In genomic region chr3:51966486-51966885, GRCh38 we compare ENCODE assay signal across 8 cellular contexts. TPM values are rescaled to one million over a fixed set of nuclear protein-coding genes. Genes with fewer than 3 reads are reported as not detected.
DNase-seq lines count a peak whose midpoint lies in the region; ATAC-seq, FAIRE-seq and TF ChIP-seq lines count a peak whose summit lies in the region.

No MANE protein-coding gene starts in this region.

- 0 out of 2 replicates have a peak overlapping the region, but pooled peaks have one; percentile 61 for H2BK20ac ChIP-seq in H1 (ENCODE audit: low read length)

- H3K36me3 Mint-ChIP-seq in neural crest cell (ENCODE audit: low read depth): no peaks in the 10 kb centered on the region

- H3K27me3 ChIP-seq in BJ (ENCODE audit: control insufficient read depth, insufficient read depth, low read length) (no peaks in the 10 kb centered on the region), MG63 (no peaks in the 10 kb centered on the region), H1 (replicated peaks in 1 of 4; ENCODE audit: control insufficient read depth in 3 of 4, extremely low read depth in 1 of 4, insufficient read depth in 3 of 4, low read length in 3 of 4) (peaks cover 0 to 13% (median 2%) of the 10 kb centered on the region in 4 experiments; a peak in 5 of 7 replicates)

- DNase-seq in BJ (ENCODE audit: low read depth) (no peak), MG63 (no peak), H1 (ENCODE audit: low read depth in 1 of 2, low spot score in 2 of 2) (no peak), neural crest cell (ENCODE audit: low read depth, low spot score) (no peak), glomerular visceral epithelial cell (ENCODE audit: extremely low spot score) (no peak), epidermal melanocyte (ENCODE audit: insufficient read length, low spot score) (no peak), frontal cortex (ENCODE audit: low spot score in 2 of 2) (no peak)

- H3K9me3 ChIP-seq in MG63 (no peaks in the 10 kb centered on the region), H1 (ENCODE audit: insufficient read depth in 2 of 2, low read depth in 1 of 2, low read length in 1 of 2) (no peaks in the 10 kb centered on the region)

- no peak overlapping the region for H3K23ac ChIP-seq in H1 (ENCODE audit: insufficient read length)

- CTCF ChIA-PET in BJ (lab: Yijun Ruan, JAX): interaction anchor here (3.4 to 6.1 kb wide), 2 partner anchors 8 to 24 kb away, joined by 16 to 37 read pairs; partner anchors contain the start of genes ABHD14A, ABHD14B, PARP3 and RRP9
- CTCF ChIA-PET in H1 (lab: Charles Lee; ENCODE audit: partially characterized antibody): interaction anchor here (1.7 to 10.5 kb wide), 3 partner anchors 9 to 86 kb away, joined by 4 to 66 read pairs (median 12); partner anchors contain the start of gene ACY1

- no peak for TF ChIP-seq CTCF in BJ (IDR thresholded peaks at IDR 0.05; ENCODE audit: insufficient read depth, low read depth, low read length)
- TF ChIP-seq CTCF in H1 (IDR thresholded peaks at IDR 0.05; ENCODE audit: control extremely low read depth in 1 of 3, insufficient read depth in 1 of 3, low read depth in 1 of 3, low read length in 3 of 3): no peak
- no peak for TF ChIP-seq CTCF in neural crest cell (conservative IDR thresholded peaks at IDR 0.05)

- peak overlapping the region; percentile 46; the same call in 1 of the 2 replicates for H2BK15ac ChIP-seq in H1 (ENCODE audit: low read length)

- peak overlapping the region; percentile 82; the same call in 1 of the 2 replicates for H2AK5ac ChIP-seq in H1 (ENCODE audit: low read depth, low read length)

- peak overlapping the region; percentile 17 for H4K91ac ChIP-seq in H1 (replicated peaks; ENCODE audit: insufficient read length, low read length)

- no peak overlapping the region for H3K14ac ChIP-seq in H1 (ENCODE audit: insufficient read length)

- H2BK5ac ChIP-seq in H1 (ENCODE audit: low read depth, low read length): peak overlapping the region; percentile 44; the same call in 1 of the 2 replicates

- peaks cover 12 to 42% (median 33%) of the 10 kb centered on the region in 4 experiments for H3K4me1 ChIP-seq in H1 (replicated peaks in 1 of 4; ENCODE audit: control insufficient read depth in 3 of 4, insufficient read depth in 4 of 4, low read length in 3 of 4)

- ATAC-seq in HG03039 (IDR thresholded peaks at IDR 0.05; ENCODE audit: unreplicated experiment): no peak

- H3K27ac ChIP-seq in H1 (ENCODE audit: low read depth, low read length): no peak overlapping the region

- H3K27me3 Mint-ChIP-seq in neural crest cell (ENCODE audit: low read depth): no peaks in the 10 kb centered on the region

- H3K79me1 ChIP-seq in H1 (ENCODE audit: low read depth, low read length): no peaks in the 10 kb centered on the region

- no peak overlapping the region for H2AFZ ChIP-seq in H1 (ENCODE audit: low read length)

- H3K56ac ChIP-seq in H1 (replicated peaks; ENCODE audit: insufficient read length, low read depth, low read length): no peak overlapping the region

- TF ChIP-seq RAD21 in H1 (IDR thresholded peaks at IDR 0.05 in 1 of 2, conservative IDR thresholded peaks at IDR 0.05 in 1 of 2; ENCODE audit: low read depth in 2 of 2, low read length in 2 of 2): no peak

- H3K23me2 ChIP-seq in H1 (ENCODE audit: low read depth, low read length): peaks cover 9% of the 10 kb centered on the region; the same call in 1 of the 2 replicates

- H3K27ac Mint-ChIP-seq in neural crest cell (ENCODE audit: unreplicated experiment): peak overlapping the region; percentile 98

- no peaks in the 10 kb centered on the region for H3K79me2 ChIP-seq in H1 (ENCODE audit: control insufficient read depth in 1 of 2, insufficient read depth in 2 of 2, low read length in 2 of 2)

- H3K36me3 ChIP-seq in BJ (ENCODE audit: control insufficient read depth, insufficient read depth, low read length) (peaks cover 3% of the 10 kb centered on the region), MG63 (peaks cover under 1% of the 10 kb centered on the region; the same call in 1 of the 2 replicates), H1 (ENCODE audit: control insufficient read depth in 2 of 4, insufficient read depth in 4 of 4, low read length in 3 of 4) (no peaks in the 10 kb centered on the region)

- H3K4me1 Mint-ChIP-seq in neural crest cell: peaks cover 58% of the 10 kb centered on the region

- H3K18ac ChIP-seq in H1 (ENCODE audit: extremely low read depth, low read length): peak overlapping the region; percentile 90

- peak overlapping the region; percentile 45 for H3K4me3 ChIP-seq in BJ (ENCODE audit: low read depth, low read length)
- peak overlapping the region; percentile 59 for H3K4me3 ChIP-seq in MG63
- peak overlapping the region in 2 of 4 experiments; percentile 37 to 64; a peak in 4 of 8 replicates for H3K4me3 ChIP-seq in H1 (ENCODE audit: extremely low read depth in 1 of 4, insufficient read depth in 2 of 4, low read depth in 3 of 4, low read length in 4 of 4)

- 86% methylated on average over 5 of the region's 5 CpGs; no CpG with 5 or more reads in 1 of the 2 experiments for WGBS in H1 (ENCODE audit: extremely low coverage in 1 of 2, insufficient coverage in 1 of 2, insufficient read length in 1 of 2, insufficient replicate concordance in 2 of 2, low coverage in 1 of 2, low lambda C conversion rate in 2 of 2, missing lambda C conversion rate in 1 of 2), 2 experiments

- H2BK120ac ChIP-seq in H1 (replicated peaks; ENCODE audit: low read depth, low read length): no peak overlapping the region

- H3K4me2 ChIP-seq in H1 (ENCODE audit: insufficient read depth in 1 of 2, low read depth in 2 of 2, low read length in 2 of 2): peak overlapping the region; percentile 77 to 85

- FAIRE-seq in H1 (lab: Jason Lieb, UNC) (no peak), frontal cortex (lab: Jason Lieb, UNC) (no peak)

- H3K9ac ChIP-seq in H1 (replicated peaks in 1 of 4; ENCODE audit: extremely low read depth in 1 of 4, low read depth in 3 of 4, low read length in 3 of 4): no peak overlapping the region

- H4K20me1 ChIP-seq in H1 (replicated peaks in 1 of 2; ENCODE audit: control insufficient read depth in 1 of 2, insufficient read depth in 2 of 2, low read length in 2 of 2): peaks cover 0 to 8% of the 10 kb centered on the region in 2 experiments

- H4K8ac ChIP-seq in H1 (ENCODE audit: extremely low read depth, insufficient read depth, low read length): no peak overlapping the region; the same call in 1 of the 2 replicates

- no peak overlapping the region for H3K4ac ChIP-seq in H1 (replicated peaks; ENCODE audit: insufficient read length, low read depth, low read length)

- H2BK12ac ChIP-seq in H1 (ENCODE audit: low read depth, low read length): peak overlapping the region; percentile 80; the same call in 1 of the 2 replicates

- no peaks in the 10 kb centered on the region for H3K9me3 Mint-ChIP-seq in neural crest cell

- POLR2A ChIA-PET in BJ (lab: Charles Lee): interaction anchor here (0.6 kb wide), 1 partner anchor 9 kb away, joined by 19 read pairs; no protein-coding TSS in a partner anchor
- POLR2A ChIA-PET in H1 (lab: Charles Lee; ENCODE audit: partially characterized antibody): interaction anchor here (0.7 to 29.3 kb wide), 9 partner anchors 8 to 565 kb away, joined by 3 to 923 read pairs (median 8); partner anchors contain the start of genes ABHD14A, ABHD14B, ACY1 and GPR62

- H3K4me3 Mint-ChIP-seq in neural crest cell: peak overlapping the region; percentile 95

- TF ChIP-seq POLR2A in H1 (IDR thresholded peaks at IDR 0.05; ENCODE audit: control extremely low read depth in 1 of 2, low read depth in 2 of 2, low read length in 2 of 2): no peak

- no peak overlapping the region for H4K5ac ChIP-seq in H1 (ENCODE audit: insufficient read length, low read depth, low read length)

- no peak for TF ChIP-seq EP300 in H1 (IDR thresholded peaks at IDR 0.05; ENCODE audit: borderline replicate concordance in 1 of 2, low read depth in 2 of 2, low read length in 2 of 2)

RNA-seq across cellular contexts. Expression of gene PCBP4, which starts 0.8 kb away (rescaled TPM):
- polyA plus RNA-seq in BJ (2011; rRNA removed) (55.9 and 88.7 TPM in 2 replicates), H1 (2011; rRNA removed) (34.1 and 51.2 TPM in 2 replicates)
- 44.2 and 76.7 TPM in 2 replicates for polyA minus RNA-seq in BJ (2011; rRNA and poly(A)+ RNA removed)
- 24.8 and 28.1 TPM in 2 replicates for total RNA-seq in MG63 (2014; rRNA removed; shearing (Covaris generic); ENCODE audit: low replicate concordance)
- total RNA-seq in H1 (2021; fragmentation: NEBNext Ultra II Directional; extraction: Animal tissue kit (Norgen Biotek cat#: 25700)): 16.4 and 19.6 TPM in 2 replicates
- polyA plus RNA-seq in H1 (2011; cell fraction: cytosol; rRNA removed): 41.2 TPM
- polyA plus RNA-seq in H1 (2011; cell fraction: nucleus; rRNA removed): 89.0 TPM
- 15.1 to 28.4 TPM (median 24.5 TPM) in 4 replicates for polyA plus RNA-seq in H1 (2012, experiment 1 of 2)
- polyA plus RNA-seq in H1 (2012, experiment 2 of 2): 20.6 TPM
- 12.3 TPM for polyA plus RNA-seq in H1 (2013, experiment 1 of 2)
- polyA plus RNA-seq in H1 (2013, experiment 2 of 2): 12.9 TPM
- polyA minus RNA-seq in H1 (2011; rRNA and poly(A)+ RNA removed): 12.4 and 14.2 TPM in 2 replicates
- polyA minus RNA-seq in H1 (2011; cell fraction: cytosol; rRNA and poly(A)+ RNA removed): 13.5 TPM
- 15.1 TPM for polyA minus RNA-seq in H1 (2011; cell fraction: nucleus; rRNA and poly(A)+ RNA removed)
- total RNA-seq in neural crest cell (228 and 235 TPM in 2 replicates), frontal cortex (45.7 TPM)

RNA-seq across cellular contexts. Expression of gene ABHD14B, which starts 7.4 kb away (rescaled TPM):
- 53.6 and 61.1 TPM in 2 replicates for polyA plus RNA-seq in BJ (2011; rRNA removed)
- 24.5 and 35.5 TPM in 2 replicates for polyA minus RNA-seq in BJ (2011; rRNA and poly(A)+ RNA removed)
- 10.0 and 15.6 TPM in 2 replicates for total RNA-seq in MG63 (2014; rRNA removed; shearing (Covaris generic); ENCODE audit: low replicate concordance)
- total RNA-seq in H1 (2021; fragmentation: NEBNext Ultra II Directional; extraction: Animal tissue kit (Norgen Biotek cat#: 25700)): 5.8 and 6.1 TPM in 2 replicates
- 18.0 and 20.0 TPM in 2 replicates for polyA plus RNA-seq in H1 (2011; rRNA removed)
- 19.8 TPM for polyA plus RNA-seq in H1 (2011; cell fraction: cytosol; rRNA removed)
- polyA plus RNA-seq in H1 (2011; cell fraction: nucleus; rRNA removed): 29.6 TPM
- 6.0 to 11.2 TPM (median 9.3 TPM) in 4 replicates for polyA plus RNA-seq in H1 (2012, experiment 1 of 2)
- polyA plus RNA-seq in H1 (2012, experiment 2 of 2): 8.3 TPM
- polyA plus RNA-seq in H1 (2013, experiment 1 of 2): 4.5 TPM
- 4.5 TPM for polyA plus RNA-seq in H1 (2013, experiment 2 of 2)
- polyA minus RNA-seq in H1 (2011; rRNA and poly(A)+ RNA removed): 11.7 and 13.7 TPM in 2 replicates
- 9.2 TPM for polyA minus RNA-seq in H1 (2011; cell fraction: cytosol; rRNA and poly(A)+ RNA removed)
- 12.2 TPM for polyA minus RNA-seq in H1 (2011; cell fraction: nucleus; rRNA and poly(A)+ RNA removed)
- total RNA-seq in neural crest cell: 4.7 and 6.2 TPM in 2 replicates
- total RNA-seq in frontal cortex: 1.6 TPM

RNA-seq across cellular contexts. Expression of gene ABHD14A, which starts 8.4 kb away (rescaled TPM):
- polyA plus RNA-seq in BJ (2011; rRNA removed) (10.7 and 16.5 TPM in 2 replicates), H1 (2011; rRNA removed) (9.8 and 12.4 TPM in 2 replicates)
- 7.0 and 8.8 TPM in 2 replicates for polyA minus RNA-seq in BJ (2011; rRNA and poly(A)+ RNA removed)
- 6.5 TPM in 1 of 2 replicates, not detected in the other for total RNA-seq in MG63 (2014; rRNA removed; shearing (Covaris generic); ENCODE audit: low replicate concordance)
- 1.8 and 4.6 TPM in 2 replicates for total RNA-seq in H1 (2021; fragmentation: NEBNext Ultra II Directional; extraction: Animal tissue kit (Norgen Biotek cat#: 25700))
- 8.7 TPM for polyA plus RNA-seq in H1 (2011; cell fraction: cytosol; rRNA removed)
- polyA plus RNA-seq in H1 (2011; cell fraction: nucleus; rRNA removed): 6.5 TPM
- 2.7 to 5.2 TPM (median 4.4 TPM) in 4 replicates for polyA plus RNA-seq in H1 (2012, experiment 1 of 2)
- 6.5 TPM for polyA plus RNA-seq in H1 (2012, experiment 2 of 2)
- polyA plus RNA-seq in H1 (2013, experiment 1 of 2): 5.2 TPM
- 5.6 TPM for polyA plus RNA-seq in H1 (2013, experiment 2 of 2)
- 1.7 and 1.9 TPM in 2 replicates for polyA minus RNA-seq in H1 (2011; rRNA and poly(A)+ RNA removed)
- not detected for polyA minus RNA-seq in H1 (2011; cell fraction: cytosol; rRNA and poly(A)+ RNA removed)
- 1.6 TPM for polyA minus RNA-seq in H1 (2011; cell fraction: nucleus; rRNA and poly(A)+ RNA removed)
- total RNA-seq in neural crest cell (12.3 and 14.8 TPM in 2 replicates), frontal cortex (22.8 TPM)

RNA-seq across cellular contexts. Expression of gene GPR62, which starts 11.3 kb away (rescaled TPM):
- polyA plus RNA-seq in BJ (2011; rRNA removed): not detected in 2 replicates
- polyA minus RNA-seq in BJ (2011; rRNA and poly(A)+ RNA removed): not detected in 2 replicates
- total RNA-seq in MG63 (2014; rRNA removed; shearing (Covaris generic); ENCODE audit: low replicate concordance): not detected in 2 replicates
- total RNA-seq in H1 (2021; fragmentation: NEBNext Ultra II Directional; extraction: Animal tissue kit (Norgen Biotek cat#: 25700)): 0.19 and 0.22 TPM in 2 replicates
- polyA plus RNA-seq in H1 (2011; rRNA removed): 0.29 and 0.36 TPM in 2 replicates
- 0.37 TPM for polyA plus RNA-seq in H1 (2011; cell fraction: cytosol; rRNA removed)
- polyA plus RNA-seq in H1 (2011; cell fraction: nucleus; rRNA removed): 0.51 TPM
- 0.32 to 0.67 TPM (median 0.48 TPM) in 4 replicates for polyA plus RNA-seq in H1 (2012, experiment 1 of 2)
- 0.25 TPM for polyA plus RNA-seq in H1 (2012, experiment 2 of 2)
- polyA plus RNA-seq in H1 (2013, experiment 1 of 2): 0.28 TPM
- polyA plus RNA-seq in H1 (2013, experiment 2 of 2): 0.22 TPM
- 0.07 and 0.35 TPM in 2 replicates for polyA minus RNA-seq in H1 (2011; rRNA and poly(A)+ RNA removed)
- 0.51 TPM for polyA minus RNA-seq in H1 (2011; cell fraction: cytosol; rRNA and poly(A)+ RNA removed)
- 1.00 TPM for polyA minus RNA-seq in H1 (2011; cell fraction: nucleus; rRNA and poly(A)+ RNA removed)
- 0.18 and 0.23 TPM in 2 replicates for total RNA-seq in neural crest cell
- total RNA-seq in frontal cortex: 0.41 TPM

RNA-seq across cellular contexts. Expression of gene ACY1, which starts 16.8 kb away (rescaled TPM):
- polyA plus RNA-seq in BJ (2011; rRNA removed) (31.7 and 55.7 TPM in 2 replicates), H1 (2011; rRNA removed) (113 and 189 TPM in 2 replicates)
- 35.6 and 69.7 TPM in 2 replicates for polyA minus RNA-seq in BJ (2011; rRNA and poly(A)+ RNA removed)
- 17.2 and 46.4 TPM in 2 replicates for total RNA-seq in MG63 (2014; rRNA removed; shearing (Covaris generic); ENCODE audit: low replicate concordance)
- 45.5 and 48.3 TPM in 2 replicates for total RNA-seq in H1 (2021; fragmentation: NEBNext Ultra II Directional; extraction: Animal tissue kit (Norgen Biotek cat#: 25700))
- polyA plus RNA-seq in H1 (2011; cell fraction: cytosol; rRNA removed): 84.0 TPM
- 135 TPM for polyA plus RNA-seq in H1 (2011; cell fraction: nucleus; rRNA removed)
- polyA plus RNA-seq in H1 (2012, experiment 1 of 2): 34.5 to 75.6 TPM (median 65.5 TPM) in 4 replicates
- 75.0 TPM for polyA plus RNA-seq in H1 (2012, experiment 2 of 2)
- 33.1 TPM for polyA plus RNA-seq in H1 (2013, experiment 1 of 2)
- 31.7 TPM for polyA plus RNA-seq in H1 (2013, experiment 2 of 2)
- polyA minus RNA-seq in H1 (2011; rRNA and poly(A)+ RNA removed): 58.7 and 82.2 TPM in 2 replicates
- 40.8 TPM for polyA minus RNA-seq in H1 (2011; cell fraction: cytosol; rRNA and poly(A)+ RNA removed)
- polyA minus RNA-seq in H1 (2011; cell fraction: nucleus; rRNA and poly(A)+ RNA removed): 47.3 TPM
- total RNA-seq in neural crest cell (29.9 and 32.5 TPM in 2 replicates), frontal cortex (3.3 TPM)
